Comparison of ENCODE assay signal across 9 cellular contexts in the genomic region with DNA sequence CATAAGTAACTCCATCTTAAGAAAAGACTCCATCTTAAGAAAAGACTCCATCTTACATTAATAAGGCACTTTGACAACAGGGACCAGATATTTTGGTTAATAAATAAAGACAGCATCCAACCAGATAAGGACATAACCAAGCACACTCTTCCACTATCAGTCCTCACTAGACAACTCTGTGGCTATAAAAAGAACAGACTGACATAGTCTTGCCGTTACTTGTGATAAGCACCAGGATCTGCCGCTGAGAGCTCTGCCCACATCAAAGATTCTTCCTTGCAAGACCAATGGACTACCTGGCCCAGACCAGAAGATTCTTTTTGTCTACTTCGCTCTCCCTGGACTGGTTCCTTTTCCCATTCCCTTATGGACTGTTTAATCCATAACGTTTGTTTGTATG.
"Had no signal": no experiment of that assay in that cellular context is flagged by ENCODE, and none has a peak within 500 bp of the region (broad histone marks: within the 10 kb centered on the region; RNA-seq: fewer than 3 reads in every experiment).

No MANE protein-coding gene starts in this region.

- H3K4me2 ChIP-seq: GM23338 had no signal

- H3K27ac ChIP-seq: HL-60 had no signal

- FAIRE-seq: H1, H54, HepG2, K562 had no signal

- H3K4me3 ChIP-seq: GM23338, K562 had no signal

- DNase-seq: H9, HCEC 1CT, HFFc6 had no signal

- H2AFZ ChIP-seq: GM23338 had no signal

- ATAC-seq: GM23338, HepG2, K562 had no signal
